Comparison of ENCODE assay signal across 1 cellular context in the genomic region with DNA sequence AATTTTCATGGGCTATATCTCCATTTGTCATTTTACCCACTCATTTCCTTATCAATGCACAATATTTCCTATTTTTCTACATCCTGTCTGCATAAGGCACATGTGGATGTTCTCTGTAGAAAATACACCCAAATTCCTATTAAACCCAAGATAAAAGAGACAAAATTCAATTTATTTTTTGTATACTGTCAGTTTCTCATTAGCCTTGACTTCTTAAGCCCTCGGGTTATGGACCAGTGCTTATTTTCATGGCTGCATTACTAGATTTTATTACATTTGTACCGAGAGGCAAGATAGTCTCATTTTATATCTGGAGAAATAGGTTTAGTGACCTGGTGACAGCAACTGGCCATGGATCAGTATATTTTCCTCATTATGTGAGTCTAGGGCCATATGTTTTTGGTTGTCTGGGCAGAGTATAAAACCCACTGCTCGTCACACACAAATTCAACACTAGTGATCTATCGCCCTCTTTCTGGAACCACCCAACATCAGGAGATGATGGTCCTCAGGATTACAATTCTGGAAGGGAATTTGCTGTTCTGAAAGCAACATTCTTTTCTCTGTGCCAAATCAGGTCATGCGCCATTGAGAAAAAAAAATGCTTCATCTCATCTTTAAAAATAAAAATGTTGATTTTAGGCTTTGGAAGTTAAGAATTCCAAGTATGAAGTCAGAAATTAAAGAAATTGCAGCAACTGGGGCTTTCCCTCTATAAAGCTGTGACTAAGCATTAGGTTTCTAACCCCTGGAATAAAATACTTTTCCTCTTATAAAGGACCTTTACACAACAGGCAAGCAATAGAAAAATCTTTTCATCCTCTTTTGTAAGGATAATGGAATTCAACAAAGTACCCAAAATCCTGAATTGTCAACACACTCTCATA.
TF ChIP-seq lines count a peak whose summit lies in the region.

No MANE protein-coding gene starts in this region.

TF ChIP-seq in IMR-90, 13 proteins besides CTCF, POLR2A, EP300 and RAD21:
- TF ChIP-seq SMC3 (IDR thresholded peaks at IDR 0.05; ENCODE audit: low read depth, low read length) (no peak), MAZ (IDR thresholded peaks at IDR 0.05; ENCODE audit: borderline replicate concordance, low read depth, low read length) (no peak), MAFK (IDR thresholded peaks at IDR 0.05; ENCODE audit: low read depth, low read length) (no peak), RCOR1 (IDR thresholded peaks at IDR 0.05; ENCODE audit: insufficient replicate concordance, low read length) (no peak), RFX5 (IDR thresholded peaks at IDR 0.05; ENCODE audit: low read depth, low read length) (no peak), BHLHE40 (IDR thresholded peaks at IDR 0.05; ENCODE audit: low read depth, low read length) (no peak), FOS (IDR thresholded peaks at IDR 0.05; ENCODE audit: low read depth, low read length) (no peak), CEBPB (IDR thresholded peaks at IDR 0.05; ENCODE audit: low read depth, low read length) (no peak), MXI1 (IDR thresholded peaks at IDR 0.05; ENCODE audit: borderline replicate concordance, low read depth, low read length) (no peak), NFE2L2 (IDR thresholded peaks at IDR 0.05; ENCODE audit: low read depth, low read length) (no peak), CHD1 (IDR thresholded peaks at IDR 0.05; ENCODE audit: low read depth, low read length) (no peak)
- TF ChIP-seq, protein P1, sequence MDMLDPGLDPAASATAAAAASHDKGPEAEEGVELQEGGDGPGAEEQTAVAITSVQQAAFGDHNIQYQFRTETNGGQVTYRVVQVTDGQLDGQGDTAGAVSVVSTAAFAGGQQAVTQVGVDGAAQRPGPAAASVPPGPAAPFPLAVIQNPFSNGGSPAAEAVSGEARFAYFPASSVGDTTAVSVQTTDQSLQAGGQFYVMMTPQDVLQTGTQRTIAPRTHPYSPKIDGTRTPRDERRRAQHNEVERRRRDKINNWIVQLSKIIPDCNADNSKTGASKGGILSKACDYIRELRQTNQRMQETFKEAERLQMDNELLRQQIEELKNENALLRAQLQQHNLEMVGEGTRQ (IDR thresholded peaks at IDR 0.05; ENCODE audit: low read depth, low read length), result no peak
- TF ChIP-seq, protein P2, sequence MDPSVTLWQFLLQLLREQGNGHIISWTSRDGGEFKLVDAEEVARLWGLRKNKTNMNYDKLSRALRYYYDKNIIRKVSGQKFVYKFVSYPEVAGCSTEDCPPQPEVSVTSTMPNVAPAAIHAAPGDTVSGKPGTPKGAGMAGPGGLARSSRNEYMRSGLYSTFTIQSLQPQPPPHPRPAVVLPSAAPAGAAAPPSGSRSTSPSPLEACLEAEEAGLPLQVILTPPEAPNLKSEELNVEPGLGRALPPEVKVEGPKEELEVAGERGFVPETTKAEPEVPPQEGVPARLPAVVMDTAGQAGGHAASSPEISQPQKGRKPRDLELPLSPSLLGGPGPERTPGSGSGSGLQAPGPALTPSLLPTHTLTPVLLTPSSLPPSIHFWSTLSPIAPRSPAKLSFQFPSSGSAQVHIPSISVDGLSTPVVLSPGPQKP (IDR thresholded peaks at IDR 0.05; ENCODE audit: borderline replicate concordance, low read depth, low read length), result no peak
TF ChIP-seq in IMR-90: peak in this region for 0.
